Comparison of ENCODE assay signal across 16 cellular contexts in the genomic region with DNA sequence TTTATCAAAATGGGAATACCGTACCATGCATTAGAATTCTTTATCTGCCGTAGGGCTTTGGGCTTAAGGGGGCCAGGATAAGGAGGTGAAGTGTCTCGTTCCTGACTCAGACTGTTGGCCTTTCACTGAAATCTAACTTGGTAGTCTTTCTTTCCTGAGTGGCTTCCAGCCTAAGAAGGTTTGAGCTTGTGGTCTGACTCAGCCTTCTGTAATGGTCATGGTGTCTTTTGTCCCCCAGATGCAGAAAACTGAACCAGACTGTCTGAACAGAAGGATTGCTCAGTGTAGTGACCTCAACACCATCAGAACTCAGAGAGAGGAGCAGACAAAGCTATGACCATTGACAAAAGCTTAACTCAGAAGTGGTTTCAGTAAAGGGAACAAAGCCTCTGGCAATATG. TPM values are rescaled to one million over a fixed set of nuclear protein-coding genes. Genes with fewer than 3 reads are reported as not detected.
DNase-seq lines count a peak whose midpoint lies in the region; ATAC-seq and TF ChIP-seq lines count a peak whose summit lies in the region.
"Had no signal": no experiment of that assay in that cellular context is flagged by ENCODE, and none has a peak within 500 bp of the region (broad histone marks: within the 10 kb centered on the region; RNA-seq: fewer than 3 reads in every experiment).

No MANE protein-coding gene starts in this region.

- in situ Hi-C loops in SK-MEL-5 (cut with HindIII; ENCODE audit: low pct_unique_long_range_greater_than_20kb, low sequenced_read_pairs), result no loop called here

- no peak for TF ChIP-seq CTCF in epithelial cell of proximal tubule (conservative IDR thresholded peaks at IDR 0.05; ENCODE audit: low read depth, low read length)

- no peak for ATAC-seq in HG03460 (IDR thresholded peaks at IDR 0.05; ENCODE audit: unreplicated experiment)

- H3K4me3 ChIP-seq in epithelial cell of proximal tubule (ENCODE audit: low read depth, low read length), result no peak overlapping the region
- H3K4me3 ChIP-seq: lung, right atrium auricular region, transverse colon had no signal

- DNase-seq in ELR (ENCODE audit: low read depth) (peak; percentile 91), SK-MEL-5 (ENCODE audit: low read depth, low spot score) (peak; percentile 14), epithelial cell of proximal tubule (ENCODE audit: low read depth) (peak; percentile 10), non-pigmented ciliary epithelial cell (ENCODE audit: low read depth) (peak; percentile 89), DMS 273 (lab: John Stamatoyannopoulos, UW; ENCODE audit: unreplicated experiment) (no peak)
- no peak for DNase-seq in stimulated activated CD4-positive, alpha-beta T cell treated with anti-CD3 and anti-CD28 coated beads, Interleukin-4, amount 100 ng/mL, for 4 hours
- DNase-seq in NK-92 treated with Interleukin-12 subunit alpha and Interleukin-12 subunit beta, amount 100 ng/mL, for 24 hours (lab: John Stamatoyannopoulos, UW), result no peak
- DNase-seq: CD4-positive, CD25-positive, alpha-beta regulatory T cell; NCI-H510A treated with DMSO at 0.1 percent for 48 hours; OCI-M1; transverse colon had no signal

RNA-seq across cellular contexts. Expression of a gene that starts 39.5 kb away (rescaled TPM):
- not detected in 2 replicates for total RNA-seq in SK-MEL-5 (2014; rRNA removed; shearing (Covaris generic))
- polyA plus RNA-seq in SK-MEL-5 (2015; cell fraction: cytosol; rRNA removed), result not detected in 2 replicates
- not detected in 2 replicates for polyA plus RNA-seq in SK-MEL-5 (2015; cell fraction: nucleus; rRNA removed)
- not detected in 2 replicates for total RNA-seq in epithelial cell of proximal tubule
- total RNA-seq: activated CD8-positive, alpha-beta memory T cell treated with anti-CD3 and anti-CD28 coated beads for 36 hours; CD4-positive, CD25-positive, alpha-beta regulatory T cell; H1; transverse colon had no signal
- polyA plus RNA-seq: CD4-positive, CD25-positive, alpha-beta regulatory T cell; H1 had no signal

Comparison
In these comparisons a context has a peak if more than half of its experiments do, and no peak if none do; other contexts are left out.
1. DNase-seq: peak in ELR (single experiment), SK-MEL-5 (single experiment), epithelial cell of proximal tubule (single experiment) and non-pigmented ciliary epithelial cell (single experiment); none in stimulated activated CD4-positive, alpha-beta T cell treated with anti-CD3 and anti-CD28 coated beads, Interleukin-4, amount 100 ng/mL, for 4 hours (0 of 2), NK-92 treated with Interleukin-12 subunit alpha and Interleukin-12 subunit beta, amount 100 ng/mL, for 24 hours (single experiment) and DMS 273 (single experiment).